In the genomic region with DNA sequence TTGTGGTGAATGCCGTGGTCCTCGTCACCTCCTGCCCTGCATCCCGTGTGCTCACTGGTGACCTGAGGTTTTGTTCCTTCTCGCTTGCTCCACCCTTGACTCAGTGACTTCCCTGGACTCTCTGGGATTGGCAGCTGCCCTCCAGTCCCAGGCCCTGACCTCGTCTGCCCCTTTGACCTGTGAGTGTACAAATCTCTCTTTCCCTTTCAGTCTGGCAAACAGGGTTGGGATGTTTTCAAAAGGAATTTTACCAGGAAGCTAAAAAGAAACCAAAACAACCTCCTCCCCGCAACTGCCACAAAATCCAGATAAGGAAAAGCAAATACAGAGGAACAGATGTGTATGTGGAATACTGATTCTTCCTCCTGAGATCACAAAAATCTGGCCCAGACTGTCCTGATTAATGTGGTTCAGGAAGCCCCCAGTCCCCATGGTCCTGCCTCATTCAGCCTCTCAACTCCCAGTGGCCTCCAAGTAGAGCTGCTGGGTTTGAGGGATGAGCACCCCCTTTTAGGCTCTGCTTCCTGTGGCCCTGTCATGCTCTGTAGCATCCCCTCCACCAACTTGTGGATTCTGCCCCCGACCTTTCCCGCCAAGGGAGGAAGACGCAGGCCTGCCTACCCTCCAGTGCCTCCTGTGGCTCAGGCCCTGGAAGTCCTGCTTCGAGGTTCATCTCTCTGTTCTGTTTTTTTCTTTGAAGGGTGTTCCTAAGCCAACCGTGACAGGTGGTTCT, we compare ENCODE assay signal across 1 cellular context.
TF ChIP-seq lines count a peak whose summit lies in the region.

No MANE protein-coding gene starts in this region.

TF ChIP-seq in GM23338, 12 proteins besides CTCF, POLR2A, EP300 and RAD21 (continued from another document):
- TF ChIP-seq, protein P1, sequence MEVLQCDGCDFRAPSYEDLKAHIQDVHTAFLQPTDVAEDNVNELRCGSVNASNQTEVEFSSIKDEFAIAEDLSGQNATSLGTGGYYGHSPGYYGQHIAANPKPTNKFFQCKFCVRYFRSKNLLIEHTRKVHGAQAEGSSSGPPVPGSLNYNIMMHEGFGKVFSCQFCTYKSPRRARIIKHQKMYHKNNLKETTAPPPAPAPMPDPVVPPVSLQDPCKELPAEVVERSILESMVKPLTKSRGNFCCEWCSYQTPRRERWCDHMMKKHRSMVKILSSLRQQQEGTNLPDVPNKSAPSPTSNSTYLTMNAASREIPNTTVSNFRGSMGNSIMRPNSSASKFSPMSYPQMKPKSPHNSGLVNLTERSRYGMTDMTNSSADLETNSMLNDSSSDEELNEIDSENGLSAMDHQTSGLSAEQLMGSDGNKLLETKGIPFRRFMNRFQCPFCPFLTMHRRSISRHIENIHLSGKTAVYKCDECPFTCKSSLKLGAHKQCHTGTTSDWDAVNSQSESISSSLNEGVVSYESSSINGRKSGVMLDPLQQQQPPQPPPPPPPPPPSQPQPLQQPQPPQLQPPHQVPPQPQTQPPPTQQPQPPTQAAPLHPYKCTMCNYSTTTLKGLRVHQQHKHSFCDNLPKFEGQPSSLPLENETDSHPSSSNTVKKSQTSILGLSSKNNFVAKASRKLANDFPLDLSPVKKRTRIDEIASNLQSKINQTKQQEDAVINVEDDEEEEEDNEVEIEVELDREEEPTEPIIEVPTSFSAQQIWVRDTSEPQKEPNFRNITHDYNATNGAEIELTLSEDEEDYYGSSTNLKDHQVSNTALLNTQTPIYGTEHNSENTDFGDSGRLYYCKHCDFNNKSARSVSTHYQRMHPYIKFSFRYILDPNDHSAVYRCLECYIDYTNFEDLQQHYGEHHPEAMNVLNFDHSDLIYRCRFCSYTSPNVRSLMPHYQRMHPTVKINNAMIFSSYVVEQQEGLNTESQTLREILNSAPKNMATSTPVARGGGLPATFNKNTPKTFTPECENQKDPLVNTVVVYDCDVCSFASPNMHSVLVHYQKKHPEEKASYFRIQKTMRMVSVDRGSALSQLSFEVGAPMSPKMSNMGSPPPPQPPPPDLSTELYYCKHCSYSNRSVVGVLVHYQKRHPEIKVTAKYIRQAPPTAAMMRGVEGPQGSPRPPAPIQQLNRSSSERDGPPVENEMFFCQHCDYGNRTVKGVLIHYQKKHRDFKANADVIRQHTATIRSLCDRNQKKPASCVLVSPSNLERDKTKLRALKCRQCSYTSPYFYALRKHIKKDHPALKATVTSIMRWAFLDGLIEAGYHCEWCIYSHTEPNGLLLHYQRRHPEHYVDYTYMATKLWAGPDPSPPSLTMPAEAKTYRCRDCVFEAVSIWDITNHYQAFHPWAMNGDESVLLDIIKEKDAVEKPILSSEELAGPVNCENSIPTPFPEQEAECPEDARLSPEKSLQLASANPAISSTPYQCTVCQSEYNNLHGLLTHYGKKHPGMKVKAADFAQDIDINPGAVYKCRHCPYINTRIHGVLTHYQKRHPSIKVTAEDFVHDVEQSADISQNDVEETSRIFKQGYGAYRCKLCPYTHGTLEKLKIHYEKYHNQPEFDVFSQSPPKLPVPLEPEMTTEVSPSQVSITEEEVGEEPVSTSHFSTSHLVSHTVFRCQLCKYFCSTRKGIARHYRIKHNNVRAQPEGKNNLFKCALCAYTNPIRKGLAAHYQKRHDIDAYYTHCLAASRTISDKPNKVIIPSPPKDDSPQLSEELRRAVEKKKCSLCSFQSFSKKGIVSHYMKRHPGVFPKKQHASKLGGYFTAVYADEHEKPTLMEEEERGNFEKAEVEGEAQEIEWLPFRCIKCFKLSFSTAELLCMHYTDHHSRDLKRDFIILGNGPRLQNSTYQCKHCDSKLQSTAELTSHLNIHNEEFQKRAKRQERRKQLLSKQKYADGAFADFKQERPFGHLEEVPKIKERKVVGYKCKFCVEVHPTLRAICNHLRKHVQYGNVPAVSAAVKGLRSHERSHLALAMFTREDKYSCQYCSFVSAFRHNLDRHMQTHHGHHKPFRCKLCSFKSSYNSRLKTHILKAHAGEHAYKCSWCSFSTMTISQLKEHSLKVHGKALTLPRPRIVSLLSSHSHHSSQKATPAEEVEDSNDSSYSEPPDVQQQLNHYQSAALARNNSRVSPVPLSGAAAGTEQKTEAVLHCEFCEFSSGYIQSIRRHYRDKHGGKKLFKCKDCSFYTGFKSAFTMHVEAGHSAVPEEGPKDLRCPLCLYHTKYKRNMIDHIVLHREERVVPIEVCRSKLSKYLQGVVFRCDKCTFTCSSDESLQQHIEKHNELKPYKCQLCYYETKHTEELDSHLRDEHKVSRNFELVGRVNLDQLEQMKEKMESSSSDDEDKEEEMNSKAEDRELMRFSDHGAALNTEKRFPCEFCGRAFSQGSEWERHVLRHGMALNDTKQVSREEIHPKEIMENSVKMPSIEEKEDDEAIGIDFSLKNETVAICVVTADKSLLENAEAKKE (CRISPR knock-in tag; IDR thresholded peaks at IDR 0.05), result no peak
- TF ChIP-seq NANOG (IDR thresholded peaks at IDR 0.05; ENCODE audit: borderline replicate concordance), result no peak
